Comparison of ENCODE assay signal across 30 cellular contexts in genomic region chr16:6629110-6629509, GRCh38.
"Had no signal": no experiment of that assay in that cellular context is flagged by ENCODE, and none has a peak within 500 bp of the region (broad histone marks: within the 10 kb centered on the region; RNA-seq: fewer than 3 reads in every experiment).

No MANE protein-coding gene starts in this region.

- H3K4me1 ChIP-seq: ascending aorta, body of pancreas, breast epithelium had no signal

- H3K9me3 ChIP-seq: adrenal gland, ascending aorta, body of pancreas, breast epithelium had no signal

- H3K36me3 ChIP-seq: adrenal gland, ascending aorta, brain microvascular endothelial cell, breast epithelium, cardiac muscle cell had no signal

- H3K27ac ChIP-seq: adrenal gland, ascending aorta, body of pancreas, brain microvascular endothelial cell, breast epithelium, cardiac muscle cell had no signal

- H3K27me3 ChIP-seq: adrenal gland, ascending aorta, brain microvascular endothelial cell, breast epithelium, cardiac muscle cell had no signal

- H3K4me3 ChIP-seq: adrenal gland, ascending aorta, body of pancreas, breast epithelium, cardiac muscle cell had no signal

- DNase-seq: activated effector memory CD4-positive, alpha-beta T cell treated with anti-CD3 and anti-CD28 coated beads, Interleukin-2, amount 50 U/mL, for 16 hours; activated effector memory CD4-positive, alpha-beta T cell treated with Interleukin-2 at 50 U/mL for 16 hours; activated gamma-delta T cell; activated gamma-delta T cell treated with Interleukin-2 at 50 U/mL for 16 hours; activated naive CD4-positive, alpha-beta T cell; activated naive CD4-positive, alpha-beta T cell treated with anti-CD3 and anti-CD28 coated beads for 36 hours; activated naive CD4-positive, alpha-beta T cell treated with anti-CD3 and anti-CD28 coated beads, Interleukin-2, amount 10 ng/mL, durations not matched to agents 7 days and 5 days; activated naive CD4-positive, alpha-beta T cell treated with anti-CD3 and anti-CD28 coated beads, Interleukin-2, amount 50 U/mL, for 16 hours; activated naive CD4-positive, alpha-beta T cell treated with Interleukin-2 at 50 U/mL for 16 hours; activated naive CD8-positive, alpha-beta T cell treated with anti-CD3 and anti-CD28 coated beads for 36 hours; activated naive CD8-positive, alpha-beta T cell treated with anti-CD3 and anti-CD28 coated beads, Interleukin-2, amount 10 ng/mL, durations not matched to agents 7 days and 5 days; activated naive CD8-positive, alpha-beta T cell treated with anti-CD3 and anti-CD28 coated beads, Interleukin-2, amount 50 U/mL, for 24 hours; activated T-cell treated with anti-CD3 and anti-CD28 coated beads, Interleukin-2, amount 50 U/mL, for 1 hour; activated T-cell treated with anti-CD3 and anti-CD28 coated beads, Interleukin-2, amount 50 U/mL, for 24 hours; activated T-cell treated with anti-CD3 and anti-CD28 coated beads, Interleukin-2, amount 50 U/mL, for 4 hours; activated T-cell treated with anti-CD3 and anti-CD28 coated beads, Interleukin-2, amount 50 U/mL, for 48 hours; activated T-cell treated with anti-CD3 and anti-CD28 coated beads, Interleukin-2, amount 50 U/mL, for 72 hours; adrenal gland; amniotic stem cell; amygdala; anterior cingulate cortex; aorta; body of pancreas; brain microvascular endothelial cell; caudate nucleus; central memory CD4-positive, alpha-beta T cell; cerebellar nuclear complex had no signal
